11 cellular contexts compared by ENCODE assay signal in the genomic region with DNA sequence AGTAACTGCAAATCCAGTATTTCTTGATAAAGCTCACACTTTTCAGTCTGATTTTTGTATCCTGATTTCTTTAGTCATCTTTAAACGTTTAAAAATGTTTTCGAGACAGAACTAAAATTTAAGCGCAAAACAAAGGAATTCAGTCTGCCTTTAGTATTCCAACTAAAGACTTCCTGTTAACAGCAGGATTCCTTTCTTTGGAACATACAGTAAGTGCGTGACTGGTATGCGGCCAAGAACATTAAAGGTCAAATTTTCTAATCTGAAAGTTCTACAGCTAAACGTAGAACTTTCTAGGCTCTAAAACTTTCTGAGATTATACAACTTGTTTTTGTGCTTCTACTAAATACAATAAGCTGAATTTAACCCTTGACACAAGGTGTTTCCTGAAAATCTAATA. TPM values are rescaled to one million over a fixed set of nuclear protein-coding genes. Genes with fewer than 3 reads are reported as not detected.
DNase-seq lines count a peak whose midpoint lies in the region; ATAC-seq and TF ChIP-seq lines count a peak whose summit lies in the region.
"Had no signal": no experiment of that assay in that cellular context is flagged by ENCODE, and none has a peak within 500 bp of the region (broad histone marks: within the 10 kb centered on the region; RNA-seq: fewer than 3 reads in every experiment).

No MANE protein-coding gene starts in this region.

- H3K4me3 ChIP-seq in body of pancreas: no peak overlapping the region
- H3K4me3 ChIP-seq in left ventricle myocardium inferior: peak overlapping the region; percentile 47
- H3K4me3 ChIP-seq: lung had no signal

- peak; percentile 39 for ATAC-seq in body of pancreas
- ATAC-seq in GM19463 (IDR thresholded peaks at IDR 0.05; ENCODE audit: unreplicated experiment): no peak
- ATAC-seq in HG03457 (IDR thresholded peaks at IDR 0.05; ENCODE audit: unreplicated experiment): no peak
- ATAC-seq: activated naive CD8-positive, alpha-beta T cell treated with anti-CD3 and anti-CD28 coated beads, Interleukin-2, amount 50 U/mL, for 24 hours had no signal

- intact Hi-C loops in body of pancreas (cut with DNase I): no loop called here
- intact Hi-C loops in left ventricle myocardium inferior (cut with micrococcal nuclease): no loop called here

- no peaks in the 10 kb centered on the region for H3K27me3 ChIP-seq in body of pancreas
- H3K27me3 ChIP-seq in left ventricle myocardium inferior (ENCODE audit: low read depth): no peaks in the 10 kb centered on the region

- TF ChIP-seq CTCF in body of pancreas (IDR thresholded peaks at IDR 0.05) (no peak), left ventricle myocardium inferior (IDR thresholded peaks at IDR 0.05; ENCODE audit: borderline replicate concordance) (no peak)

- peaks cover 81% of the 10 kb centered on the region for H3K4me1 ChIP-seq in body of pancreas
- peaks cover 78% of the 10 kb centered on the region for H3K4me1 ChIP-seq in left ventricle myocardium inferior

- H3K27ac ChIP-seq in body of pancreas (peak overlapping the region in 3 of 4 donors; percentile 36 to 81 (median 72)), left ventricle myocardium inferior (replicated peaks) (peak overlapping the region; percentile 81)

- H3K9me3 ChIP-seq in body of pancreas (no peaks in the 10 kb centered on the region), left ventricle myocardium inferior (replicated peaks) (no peaks in the 10 kb centered on the region)

- WGBS in body of pancreas, 2 donors: 7 to 14% methylated on average over 6 of the region's 6 CpGs

- peak; percentile 68 for DNase-seq in ELR (ENCODE audit: low read depth)
- DNase-seq in body of pancreas: peak in 3 of 4 donors; percentile 27 to 57 (median 50)
- DNase-seq in left ventricle myocardium inferior: no peak
- peak; percentile 66 for DNase-seq in pulmonary artery endothelial cell (ENCODE audit: low read depth, low spot score)
- DNase-seq in AG08396 (ENCODE audit: low spot score): no peak
- DNase-seq in midbrain (lab: John Stamatoyannopoulos, UW): no peak
- DNase-seq: activated naive CD8-positive, alpha-beta T cell treated with anti-CD3 and anti-CD28 coated beads, Interleukin-2, amount 50 U/mL, for 24 hours; NCI-H748 treated with DMSO at 0.1 percent for 48 hours had no signal

- H3K36me3 ChIP-seq in body of pancreas (replicated peaks in 1 of 2; ENCODE audit: insufficient read depth in 1 of 2, low read depth in 2 of 2) (no peaks in the 10 kb centered on the region), left ventricle myocardium inferior (peaks cover 21% of the 10 kb centered on the region)

- TF ChIP-seq POLR2A in body of pancreas (IDR thresholded peaks at IDR 0.05): no peak

RNA-seq across cellular contexts. Expression of a gene that starts 9.9 kb away (rescaled TPM):
- total RNA-seq in body of pancreas (10 to 100 TPM; 55.0 to 94.9 TPM), left ventricle myocardium inferior (29.5 TPM), pulmonary artery endothelial cell (21.5 and 36.4 TPM in 2 replicates)

Comparison
In these comparisons a context has a peak if more than half of its experiments do, and no peak if none do; other contexts are left out.
1. DNase-seq: peak in ELR (single experiment), body of pancreas (3 of 4) and pulmonary artery endothelial cell (single experiment); none in left ventricle myocardium inferior (single experiment), AG08396 (single experiment) and midbrain (single experiment).